ENCODE assay signal across 8 cellular contexts in the genomic region with DNA sequence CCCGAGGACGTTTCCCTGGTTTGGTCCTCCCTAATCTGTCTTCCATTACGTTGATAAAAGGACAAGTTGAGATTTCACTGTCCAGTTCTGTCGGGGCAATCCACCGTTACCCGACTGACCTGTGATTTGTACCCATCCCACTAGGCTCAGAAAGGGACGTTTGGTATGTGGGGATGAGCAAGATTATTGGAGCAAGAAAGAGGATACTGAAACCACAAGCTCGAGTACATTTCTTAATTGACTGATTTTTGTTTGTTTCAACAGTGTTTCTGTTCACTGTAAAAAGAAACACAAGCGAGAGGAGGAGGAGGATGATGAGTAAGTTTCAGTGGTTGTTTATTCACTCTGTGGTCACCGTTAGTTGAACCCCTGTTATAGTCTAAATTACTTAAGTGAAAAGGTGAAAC. TPM values are rescaled to one million over a fixed set of nuclear protein-coding genes. Genes with fewer than 3 reads are reported as not detected.
A peak's percentile ranks its signal among the peaks of the same experiment; 100 is the strongest.
DNase-seq lines count a peak whose midpoint lies in the region; ATAC-seq, FAIRE-seq and TF ChIP-seq lines count a peak whose summit lies in the region.

No MANE protein-coding gene starts in this region.

- H3K27ac ChIP-seq in keratinocyte (ENCODE audit: control insufficient read depth, insufficient read depth, low read length) (peak overlapping the region; percentile 67), substantia nigra (ENCODE audit: low read depth, low read length, poor library complexity, severe bottlenecking) (peak overlapping the region; percentile 93)

- no peak for FAIRE-seq in keratinocyte (lab: Jason Lieb, UNC)

- peaks cover 28% of the 10 kb centered on the region for H3K36me3 ChIP-seq in adipocyte (ENCODE audit: control insufficient read depth, insufficient read depth, low read length, severe bottlenecking)
- H3K36me3 ChIP-seq in keratinocyte (ENCODE audit: control insufficient read depth in 2 of 2, extremely low read depth in 1 of 2, insufficient read depth in 2 of 2, low read length in 2 of 2) = peaks cover 0 to 3% of the 10 kb centered on the region in 2 experiments

- H3K27me3 ChIP-seq in adipocyte (replicated peaks; ENCODE audit: control insufficient read depth, insufficient read depth, low read length) = no peaks in the 10 kb centered on the region
- H3K27me3 ChIP-seq in keratinocyte (ENCODE audit: control insufficient read depth, extremely low read depth, insufficient read depth, low read length) = no peaks in the 10 kb centered on the region

- no peaks in the 10 kb centered on the region for H3K9me3 ChIP-seq in adipocyte (ENCODE audit: control insufficient read depth, low read length)
- no peaks in the 10 kb centered on the region for H3K9me3 ChIP-seq in keratinocyte (ENCODE audit: control insufficient read depth, low read depth, low read length)

- H4K20me1 ChIP-seq in keratinocyte (ENCODE audit: control insufficient read depth, extremely low read depth, insufficient read depth, low read length) = no peaks in the 10 kb centered on the region

- H3K4me1 ChIP-seq in adipocyte (ENCODE audit: control insufficient read depth, insufficient read depth, low read length) (peaks cover 11% of the 10 kb centered on the region), keratinocyte (ENCODE audit: control insufficient read depth, extremely low read depth, insufficient read depth, low read length) (peaks cover 16% of the 10 kb centered on the region)

- peak overlapping the region; percentile 90 for H3K9ac ChIP-seq in adipocyte (ENCODE audit: low read length)
- peak overlapping the region; percentile 84 for H3K9ac ChIP-seq in keratinocyte (ENCODE audit: control insufficient read depth, extremely low read depth, insufficient read depth, low read length)

- H3K4me3 ChIP-seq in AG10803 (ENCODE audit: low read length) = peak overlapping the region; percentile 84
- peak overlapping the region; percentile 92 for H3K4me3 ChIP-seq in adipocyte (ENCODE audit: low read length)
- peak overlapping the region; percentile 64 to 92 (median 71) for H3K4me3 ChIP-seq in keratinocyte (ENCODE audit: control insufficient read depth in 2 of 3, extremely low read depth in 1 of 3, insufficient read depth in 2 of 3, low read depth in 1 of 3, low read length in 3 of 3)

- peak overlapping the region; percentile 97 for H3K4me2 ChIP-seq in keratinocyte (ENCODE audit: control insufficient read depth, extremely low read depth, insufficient read depth, low read depth, low read length)

- H2AFZ ChIP-seq in keratinocyte (ENCODE audit: control insufficient read depth, low read length) = peak overlapping the region; percentile 70

- H3K9me1 ChIP-seq in keratinocyte (ENCODE audit: control insufficient read depth, extremely low read depth, insufficient read depth, low read length) = no peaks in the 10 kb centered on the region

- ATAC-seq in HG03457 (IDR thresholded peaks at IDR 0.05; ENCODE audit: unreplicated experiment) = peak; percentile 7

- DNase-seq in AG10803 (ENCODE audit: low read depth) = peak; percentile 72
- DNase-seq in GM19240 (ENCODE audit: insufficient read length, low spot score) = peak; percentile 19
- DNase-seq in adipocyte (ENCODE audit: low read depth) = no peak
- no peak for DNase-seq in keratinocyte (ENCODE audit: low read depth, low spot score)
- no peak for DNase-seq in substantia nigra (lab: John Stamatoyannopoulos, UW)
- no peak for DNase-seq in cerebellar cortex (ENCODE audit: low spot score)
- DNase-seq in NCI-H1930 (lab: John Stamatoyannopoulos, UW) = no peak

- peaks cover 42% of the 10 kb centered on the region for H3K79me2 ChIP-seq in keratinocyte (ENCODE audit: control insufficient read depth, insufficient read depth, low read length)

- TF ChIP-seq CTCF in AG10803 (conservative IDR thresholded peaks at IDR 0.05; ENCODE audit: low read length) (no peak), keratinocyte (optimal IDR thresholded peaks at IDR 0.05 in 1 of 3, IDR thresholded peaks at IDR 0.05 in 1 of 3, conservative IDR thresholded peaks at IDR 0.05 in 1 of 3; ENCODE audit: extremely low read depth in 1 of 3, insufficient read depth in 2 of 3, low read length in 3 of 3) (no peak)

- dilution Hi-C loops in keratinocyte (cut with MboI; ENCODE audit: extremely low pct_ligation_motif_present, low sequenced_read_pairs) = no loop called here

RNA-seq across cellular contexts. Expression of gene CCDC117, which starts 1.0 kb away (rescaled TPM):
- polyA plus RNA-seq in keratinocyte = 3.3 to 8.8 TPM (median 4.9 TPM) in 3 replicates
- 24.9 TPM for polyA plus RNA-seq in keratinocyte (2011; ENCODE audit: low read depth)
- polyA plus RNA-seq in keratinocyte (2011; cell fraction: cytosol; rRNA removed) = 4.2 and 7.0 TPM in 2 replicates
- 3.9 and 5.6 TPM in 2 replicates for polyA plus RNA-seq in keratinocyte (2011; cell fraction: nucleus; rRNA removed)
- 4.5 and 9.5 TPM in 2 replicates for polyA plus RNA-seq in keratinocyte (2012; ENCODE audit: low replicate concordance)
- polyA minus RNA-seq in keratinocyte = 0.69 to 4.5 TPM (median 2.2 TPM) in 3 replicates
- polyA minus RNA-seq in keratinocyte (2011; cell fraction: cytosol; rRNA and poly(A)+ RNA removed) = 5.8 TPM
- polyA minus RNA-seq in keratinocyte (2011; cell fraction: nucleus; rRNA and poly(A)+ RNA removed) = 3.4 and 4.0 TPM in 2 replicates

RNA-seq across cellular contexts. Expression of gene XBP1, which starts 26.9 kb away (rescaled TPM):
- polyA plus RNA-seq in keratinocyte = 65.2 to 88.7 TPM (median 71.9 TPM) in 3 replicates
- 132 TPM for polyA plus RNA-seq in keratinocyte (2011; ENCODE audit: low read depth)
- 58.3 and 95.8 TPM in 2 replicates for polyA plus RNA-seq in keratinocyte (2011; cell fraction: cytosol; rRNA removed)
- polyA plus RNA-seq in keratinocyte (2011; cell fraction: nucleus; rRNA removed) = 102 and 105 TPM in 2 replicates
- polyA plus RNA-seq in keratinocyte (2012; ENCODE audit: low replicate concordance) = 45.9 and 121 TPM in 2 replicates
- 58.3 to 114 TPM (median 93.1 TPM) in 3 replicates for polyA minus RNA-seq in keratinocyte
- polyA minus RNA-seq in keratinocyte (2011; cell fraction: cytosol; rRNA and poly(A)+ RNA removed) = 78.1 TPM
- polyA minus RNA-seq in keratinocyte (2011; cell fraction: nucleus; rRNA and poly(A)+ RNA removed) = 61.5 and 64.8 TPM in 2 replicates

RNA-seq across cellular contexts. Expression of gene HSCB, which starts 31.6 kb away (rescaled TPM):
- polyA plus RNA-seq in keratinocyte = 8.9 to 13.8 TPM (median 12.5 TPM) in 3 replicates
- polyA plus RNA-seq in keratinocyte (2011; ENCODE audit: low read depth) = 9.7 TPM
- 10.0 and 10.5 TPM in 2 replicates for polyA plus RNA-seq in keratinocyte (2011; cell fraction: cytosol; rRNA removed)
- polyA plus RNA-seq in keratinocyte (2011; cell fraction: nucleus; rRNA removed) = 2.6 and 3.8 TPM in 2 replicates
- polyA plus RNA-seq in keratinocyte (2012; ENCODE audit: low replicate concordance) = 8.8 and 11.8 TPM in 2 replicates
- polyA minus RNA-seq in keratinocyte = 1.4 to 6.8 TPM (median 1.8 TPM) in 3 replicates
- not detected for polyA minus RNA-seq in keratinocyte (2011; cell fraction: cytosol; rRNA and poly(A)+ RNA removed)
- polyA minus RNA-seq in keratinocyte (2011; cell fraction: nucleus; rRNA and poly(A)+ RNA removed) = 1.7 and 1.8 TPM in 2 replicates

RNA-seq across cellular contexts. Expression of gene CHEK2, which starts 31.8 kb away (rescaled TPM):
- 18.9 to 29.5 TPM (median 28.2 TPM) in 3 replicates for polyA plus RNA-seq in keratinocyte
- polyA plus RNA-seq in keratinocyte (2011; ENCODE audit: low read depth) = 2.2 TPM
- 16.5 and 22.9 TPM in 2 replicates for polyA plus RNA-seq in keratinocyte (2011; cell fraction: cytosol; rRNA removed)
- 35.8 and 37.7 TPM in 2 replicates for polyA plus RNA-seq in keratinocyte (2011; cell fraction: nucleus; rRNA removed)
- polyA plus RNA-seq in keratinocyte (2012; ENCODE audit: low replicate concordance) = 9.1 and 16.4 TPM in 2 replicates
- polyA minus RNA-seq in keratinocyte = 12.7 to 13.3 TPM (median 13.1 TPM) in 3 replicates
- 19.2 TPM for polyA minus RNA-seq in keratinocyte (2011; cell fraction: cytosol; rRNA and poly(A)+ RNA removed)
- polyA minus RNA-seq in keratinocyte (2011; cell fraction: nucleus; rRNA and poly(A)+ RNA removed) = 10.1 and 13.1 TPM in 2 replicates

Comparison
In these comparisons a context has a peak if more than half of its experiments do, and no peak if none do; other contexts are left out.
1. DNase-seq: peak in AG10803 (single experiment) and GM19240 (single experiment); none in adipocyte (single experiment), keratinocyte (single experiment), substantia nigra (0 of 49), cerebellar cortex (single experiment) and NCI-H1930 (0 of 2).
2. Peak in every context shown above with its lines, with median percentiles within 50 percentile points of each other: H3K4me3 ChIP-seq.